ENCODE assay signal across 11 cellular contexts in the genomic region with DNA sequence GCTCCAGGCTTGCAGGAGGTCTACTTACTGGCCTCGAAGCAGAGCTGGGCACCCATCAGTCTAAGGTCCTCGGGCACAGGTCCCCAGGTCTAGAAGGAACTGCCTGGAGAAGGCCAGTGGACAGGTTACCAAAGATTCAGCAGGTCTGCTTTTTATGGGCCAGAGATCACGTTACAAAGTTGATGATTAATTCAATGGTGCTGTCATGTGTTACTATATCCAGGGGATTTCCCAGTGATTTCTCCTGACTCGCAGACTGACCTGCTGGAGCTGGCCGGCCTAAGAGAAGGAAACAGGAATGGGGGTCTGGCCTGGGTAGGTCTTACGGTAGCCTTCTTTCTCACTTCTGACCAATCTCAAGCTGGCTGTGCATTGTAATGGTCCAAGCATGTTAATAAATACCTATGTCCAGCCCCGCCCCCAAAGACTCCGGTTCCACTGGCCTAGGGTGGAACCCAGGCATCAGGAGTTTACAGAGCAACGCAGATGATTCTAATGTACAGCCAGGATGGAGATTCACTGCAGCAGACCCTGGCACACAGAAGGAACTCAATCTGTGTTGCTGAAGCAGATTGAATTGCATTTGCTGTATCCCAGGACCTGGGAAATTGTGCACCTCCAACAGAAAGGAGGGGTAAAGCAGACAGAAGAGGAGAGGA. TPM values are rescaled to one million over a fixed set of nuclear protein-coding genes. Genes with fewer than 3 reads are reported as not detected.
DNase-seq lines count a peak whose midpoint lies in the region; ATAC-seq and TF ChIP-seq lines count a peak whose summit lies in the region.
"Had no signal": no experiment of that assay in that cellular context is flagged by ENCODE, and none has a peak within 500 bp of the region (broad histone marks: within the 10 kb centered on the region; RNA-seq: fewer than 3 reads in every experiment).

A gene with protein sequence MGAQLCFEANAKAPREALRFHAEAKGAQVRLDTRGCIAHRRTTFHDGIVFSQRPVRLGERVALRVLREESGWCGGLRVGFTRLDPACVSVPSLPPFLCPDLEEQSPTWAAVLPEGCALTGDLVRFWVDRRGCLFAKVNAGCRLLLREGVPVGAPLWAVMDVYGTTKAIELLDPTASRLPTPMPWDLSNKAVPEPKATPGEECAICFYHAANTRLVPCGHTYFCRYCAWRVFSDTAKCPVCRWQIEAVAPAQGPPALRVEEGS (minus strand): TSS at position 127 of the 659 bp plus-strand sequence. CDS start 71 bp downstream, at position 56.

- no peak for ATAC-seq in HG03354 (IDR thresholded peaks at IDR 0.05; ENCODE audit: poor library complexity, severe bottlenecking, unreplicated experiment)
- ATAC-seq: K562 had no signal

- H3K9me3 Mint-ChIP-seq in chondrocyte (ENCODE audit: low read depth) = no peaks in the 10 kb centered on the region
- no peaks in the 10 kb centered on the region for H3K9me3 Mint-ChIP-seq in nephron

- peak; percentile 98 for DNase-seq in DMS53 treated with DMSO at 0.1 percent for 48 hours (lab: John Stamatoyannopoulos, UW; ENCODE audit: unreplicated experiment)
- peak; percentile 26 for DNase-seq in LHCN-M2 (ENCODE audit: low read depth)
- DNase-seq in chondrocyte (ENCODE audit: low spot score) = no peak
- DNase-seq in DMS114 treated with DMSO at 0.1 percent for 48 hours (lab: John Stamatoyannopoulos, UW; ENCODE audit: unreplicated experiment) = no peak
- no peak for DNase-seq in NCI-H1417 treated with DMSO at 0.1 percent for 48 hours (lab: John Stamatoyannopoulos, UW)
- no peak for DNase-seq in cerebellar cortex (ENCODE audit: low spot score)
- DNase-seq: activated naive CD4-positive, alpha-beta T cell treated with anti-CD3 and anti-CD28 coated beads, Interleukin-2, amount 50 U/mL, for 16 hours; Right ventricle myocardium superior had no signal

- H3K27ac Mint-ChIP-seq in chondrocyte (ENCODE audit: unreplicated experiment) (peak within 1 kb of the TSS; percentile 53), nephron (peak within 1 kb of the TSS; percentile 73 to 95 (median 83))

- H3K4me1 Mint-ChIP-seq in chondrocyte (ENCODE audit: low read depth) (peaks cover 17% of the 10 kb centered on the region), nephron (peaks cover 24% of the 10 kb centered on the region)

- peaks cover 2% of the 10 kb centered on the region for H3K27me3 Mint-ChIP-seq in chondrocyte (ENCODE audit: low read depth)
- no peaks in the 10 kb centered on the region for H3K27me3 Mint-ChIP-seq in nephron (ENCODE audit: low read depth)

- TF ChIP-seq CTCF in chondrocyte (IDR thresholded peaks at IDR 0.05) = no peak
- no peak for TF ChIP-seq CTCF in nephron (IDR thresholded peaks at IDR 0.05; ENCODE audit: unreplicated experiment in 3 of 3)

- H3K36me3 Mint-ChIP-seq in chondrocyte (ENCODE audit: low read depth) (no peaks in the 10 kb centered on the region), nephron (ENCODE audit: low read depth) (no peaks in the 10 kb centered on the region)

- H3K4me3 Mint-ChIP-seq in chondrocyte (ENCODE audit: unreplicated experiment) (no peak within 1 kb of the TSS), nephron (peak within 1 kb of the TSS; percentile 16 to 58 (median 44))

RNA-seq across cellular contexts. Expression of the gene that starts here (rescaled TPM):
- total RNA-seq in LHCN-M2 (2014; rRNA removed) (not detected in 2 replicates), chondrocyte (not detected in 3 replicates)
- polyA plus RNA-seq in LHCN-M2 (2012) = not detected
- total RNA-seq: K562, Right ventricle myocardium superior had no signal
- polyA plus RNA-seq: K562 had no signal

Comparison
In these comparisons a context has a peak if more than half of its experiments do, and no peak if none do; other contexts are left out.
1. Peak in DNase-seq in LHCN-M2; RNA of the gene not detected or under 1 TPM.